26 cellular contexts compared by ENCODE assay signal in genomic region chr11:8612522-8612921, GRCh38. TPM values are rescaled to one million over a fixed set of nuclear protein-coding genes. Genes with fewer than 3 reads are reported as not detected.
"Had no signal": no experiment of that assay in that cellular context is flagged by ENCODE, and none has a peak within 500 bp of the region (broad histone marks: within the 10 kb centered on the region; RNA-seq: fewer than 3 reads in every experiment).

No MANE protein-coding gene starts in this region.

- H3K4me2 ChIP-seq: neural progenitor cell had no signal

- H3K9me3 ChIP-seq: ascending aorta, lower lobe of right lung, ovary, thoracic aorta, upper lobe of left lung had no signal

- H3K4me1 ChIP-seq: ascending aorta, foreskin keratinocyte, lower lobe of right lung had no signal

- H3K4me3 ChIP-seq: ascending aorta, lower lobe of right lung, neural progenitor cell, ovary, skin epidermis, thoracic aorta, upper lobe of left lung had no signal

- FAIRE-seq: islet of Langerhans had no signal

- H3K27me3 ChIP-seq: ascending aorta, foreskin keratinocyte, neural progenitor cell, ovary, upper lobe of left lung had no signal

- ATAC-seq: activated CD4-positive, CD25-positive, alpha-beta regulatory T cell treated with anti-CD3 and anti-CD28 coated beads, Interleukin-2, amount 50 U/mL, for 24 hours; activated CD8-positive, alpha-beta T cell treated with anti-CD3 and anti-CD28 coated beads, Interleukin-2, amount 10 ng/mL, durations not matched to agents 7 days and 5 days; activated T-cell treated with anti-CD3 and anti-CD28 coated beads, Interleukin-2, amount 50 U/mL, for 4 hours; foreskin keratinocyte; left cardiac atrium; lower lobe of right lung; T-cell had no signal

- DNase-seq: activated CD4-positive, alpha-beta T cell treated with anti-CD3 and anti-CD28 coated beads, Interleukin-2, amount 10 ng/mL, durations not matched to agents 7 days and 5 days; activated CD8-positive, alpha-beta T cell treated with anti-CD3 and anti-CD28 coated beads, Interleukin-2, amount 10 ng/mL, durations not matched to agents 7 days and 5 days; activated effector memory CD4-positive, alpha-beta T cell treated with Interleukin-2 at 50 U/mL for 16 hours; activated naive CD4-positive, alpha-beta T cell treated with anti-CD3 and anti-CD28 coated beads, Interleukin-2, amount 50 U/mL, for 16 hours; activated T-cell treated with anti-CD3 and anti-CD28 coated beads, Interleukin-2, amount 50 U/mL, for 4 hours; cerebellar nuclear complex; cortex of kidney; effector CD8-positive, alpha-beta T cell; foreskin keratinocyte; glutamatergic neuron; hippocampal formation; left cardiac atrium; lower lobe of right lung; ovary; stimulated activated CD4-positive, alpha-beta T cell treated with anti-CD3 and anti-CD28 coated beads, Interleukin-15, amount 100 ng/mL, for 24 hours; stimulated activated CD4-positive, alpha-beta T cell treated with anti-CD3 and anti-CD28 coated beads, Interleukin-4, amount 100 ng/mL, for 1 hour; T-cell; T1000; upper lobe of left lung had no signal

- H3K27ac ChIP-seq: ascending aorta, epithelial cell of prostate, foreskin keratinocyte, lower lobe of right lung, neural progenitor cell, ovary, thoracic aorta, upper lobe of left lung had no signal

- H3K9ac ChIP-seq: neural progenitor cell had no signal

- H2AFZ ChIP-seq: neural progenitor cell had no signal

- H3K36me3 ChIP-seq: neural progenitor cell, ovary had no signal

RNA-seq across cellular contexts. Expression of gene STK33, which starts 18.5 kb away (rescaled TPM):
- total RNA-seq: ascending aorta had no signal
